In the genomic region with DNA sequence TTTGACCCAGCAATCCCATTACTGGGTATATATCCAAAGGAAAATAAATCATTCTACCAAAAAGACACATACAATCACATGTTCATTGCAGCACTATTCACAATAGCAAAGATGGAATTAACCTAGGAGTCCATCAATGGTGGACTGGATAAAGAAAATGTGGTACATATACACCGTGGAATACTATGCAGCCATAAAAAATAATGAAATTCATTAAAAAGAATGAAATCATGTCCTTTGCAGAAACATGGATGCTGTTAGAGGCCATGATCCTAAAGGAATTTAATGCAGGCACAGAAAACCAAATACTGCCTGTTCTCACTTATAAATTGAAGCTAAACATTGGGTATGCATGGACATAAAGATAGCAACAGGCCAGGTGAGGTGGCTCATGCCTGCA, we compare ENCODE assay signal across 8 cellular contexts.
"Had no signal": no experiment of that assay in that cellular context is flagged by ENCODE, and none has a peak within 500 bp of the region (broad histone marks: within the 10 kb centered on the region; RNA-seq: fewer than 3 reads in every experiment).

No MANE protein-coding gene starts in this region.

- DNase-seq: IMR-90, KBM-7, KG1 had no signal

- H3K4me2 ChIP-seq: KMS-11 had no signal

- H3K27ac ChIP-seq: HL-60, KMS-11 had no signal

- FAIRE-seq: HepG2, HTR-8/SVneo had no signal

- H3K27ac Mint-ChIP-seq: IgD-negative memory B cell had no signal

- H3K4me3 Mint-ChIP-seq: IgD-negative memory B cell had no signal

- H3K9ac ChIP-seq: KMS-11 had no signal

- ATAC-seq: HepG2 had no signal

- H3K4me1 Mint-ChIP-seq: IgD-negative memory B cell had no signal
